9 cellular contexts compared by ENCODE assay signal in genomic region chr16:17070882-17071592, GRCh38.
DNase-seq lines count a peak whose midpoint lies in the region; ATAC-seq and TF ChIP-seq lines count a peak whose summit lies in the region.
"Had no signal": no experiment of that assay in that cellular context is flagged by ENCODE, and none has a peak within 500 bp of the region (broad histone marks: within the 10 kb centered on the region; RNA-seq: fewer than 3 reads in every experiment).

No MANE protein-coding gene starts in this region.

- H3K27me3 Mint-ChIP-seq in activated CD4-positive, alpha-beta T cell treated with anti-CD3 and anti-CD28 coated beads, Interleukin-2, amount 10 ng/mL, durations not matched to agents 24 days and 14 days: peaks cover 3% of the 10 kb centered on the region

- H3K9me3 ChIP-seq in sigmoid colon: no peaks in the 10 kb centered on the region
- H3K9me3 ChIP-seq: tibial artery had no signal

- H3K4me1 ChIP-seq in sigmoid colon: peaks cover 0 to 8% (median 0%) of the 10 kb centered on the region in 4 donors
- H3K4me1 ChIP-seq: tibial artery had no signal

- H3K36me3 Mint-ChIP-seq in activated CD4-positive, alpha-beta T cell treated with anti-CD3 and anti-CD28 coated beads, Interleukin-2, amount 10 ng/mL, durations not matched to agents 24 days and 14 days (ENCODE audit: low read depth): no peaks in the 10 kb centered on the region

- TF ChIP-seq POLR2A in sigmoid colon (IDR thresholded peaks at IDR 0.05): no peak

- WGBS in sigmoid colon, 2 donors: 8 to 18% methylated on average over 13 to 14 of the region's 16 CpGs

- no peak for TF ChIP-seq EP300 in sigmoid colon (IDR thresholded peaks at IDR 0.05)

- no peaks in the 10 kb centered on the region for H3K27me3 ChIP-seq in sigmoid colon

- peaks cover 9% of the 10 kb centered on the region for H3K4me1 Mint-ChIP-seq in activated CD4-positive, alpha-beta T cell treated with anti-CD3 and anti-CD28 coated beads, Interleukin-2, amount 10 ng/mL, durations not matched to agents 24 days and 14 days

- no peak for TF ChIP-seq CTCF in sigmoid colon (IDR thresholded peaks at IDR 0.05)

- H3K27ac ChIP-seq in sigmoid colon (no peak overlapping the region), substantia nigra (ENCODE audit: low read depth, low read length, poor library complexity, severe bottlenecking) (no peak overlapping the region)
- H3K27ac ChIP-seq: tibial artery had no signal

- H3K36me3 ChIP-seq in sigmoid colon: no peaks in the 10 kb centered on the region
- H3K36me3 ChIP-seq: tibial artery had no signal

- no peak overlapping the region for H3K4me3 ChIP-seq in sigmoid colon
- H3K4me3 ChIP-seq: tibial artery had no signal

- H3K4me3 Mint-ChIP-seq in activated CD4-positive, alpha-beta T cell treated with anti-CD3 and anti-CD28 coated beads, Interleukin-2, amount 10 ng/mL, durations not matched to agents 24 days and 14 days: peak overlapping the region; percentile 71

- intact Hi-C loops in activated CD4-positive, alpha-beta T cell treated with anti-CD3 and anti-CD28 coated beads, Interleukin-2, amount 10 ng/mL, durations not matched to agents 24 days and 14 days (cut with micrococcal nuclease): no loop called here
- intact Hi-C loops in sigmoid colon (cut with DNase I): no loop called here

- peak overlapping the region; percentile 72 for H3K27ac Mint-ChIP-seq in activated CD4-positive, alpha-beta T cell treated with anti-CD3 and anti-CD28 coated beads, Interleukin-2, amount 10 ng/mL, durations not matched to agents 24 days and 14 days

- H3K9me3 Mint-ChIP-seq in activated CD4-positive, alpha-beta T cell treated with anti-CD3 and anti-CD28 coated beads, Interleukin-2, amount 10 ng/mL, durations not matched to agents 24 days and 14 days: peaks cover 3% of the 10 kb centered on the region

- DNase-seq in NCI-H2029 treated with DMSO at 0.1 percent for 48 hours (lab: John Stamatoyannopoulos, UW) (peak; percentile 25), sigmoid colon (no peak), substantia nigra (lab: John Stamatoyannopoulos, UW) (no peak)
- peak; percentile 80 for DNase-seq in activated CD4-positive, alpha-beta T cell treated with anti-CD3 and anti-CD28 coated beads, Interleukin-2, amount 10 ng/mL, durations not matched to agents 24 days and 14 days
- DNase-seq in effector CD8-positive, alpha-beta T cell (lab: John Stamatoyannopoulos, UW): peak; percentile 68
- peak; percentile 74 for DNase-seq in stimulated activated CD4-positive, alpha-beta T cell treated with anti-CD3 and anti-CD28 coated beads, Interleukin-12 subunit alpha, Interleukin-12 subunit beta, amount 100 ng/mL, for 4 hours

- ATAC-seq in GM18858 (IDR thresholded peaks at IDR 0.05; ENCODE audit: unreplicated experiment) (peak; percentile 62), HG02852 (IDR thresholded peaks at IDR 0.05; ENCODE audit: unreplicated experiment) (peak; percentile 73)

Comparison
In these comparisons a context has a peak if more than half of its experiments do, and no peak if none do; other contexts are left out.
1. DNase-seq: peak in NCI-H2029 treated with DMSO at 0.1 percent for 48 hours (single experiment), activated CD4-positive, alpha-beta T cell treated with anti-CD3 and anti-CD28 coated beads, Interleukin-2, amount 10 ng/mL, durations not matched to agents 24 days and 14 days (single experiment), effector CD8-positive, alpha-beta T cell (single experiment) and stimulated activated CD4-positive, alpha-beta T cell treated with anti-CD3 and anti-CD28 coated beads, Interleukin-12 subunit alpha, Interleukin-12 subunit beta, amount 100 ng/mL, for 4 hours (single experiment); none in sigmoid colon (single experiment) and substantia nigra (0 of 49).